In genomic region chr6:27894839-27895762, GRCh38 we compare ENCODE assay signal across 8 cellular contexts. TPM values are rescaled to one million over a fixed set of nuclear protein-coding genes. Genes with fewer than 3 reads are reported as not detected.
A peak's percentile ranks its signal among the peaks of the same experiment; 100 is the strongest.
DNase-seq lines count a peak whose midpoint lies in the region; ATAC-seq and TF ChIP-seq lines count a peak whose summit lies in the region.

No MANE protein-coding gene starts in this region.

- in situ Hi-C loops in GM23248 (cut with MboI) = loop anchor here (10.0 kb wide), 1 partner anchor 740 kb away; no protein-coding TSS in a partner anchor

- H3K4me1 ChIP-seq in GM23248 (ENCODE audit: insufficient read depth) = peaks cover 3% of the 10 kb centered on the region; the same call in 1 of the 2 replicates

- TF ChIP-seq CTCF in VCaP (conservative IDR thresholded peaks at IDR 0.05) (peak; percentile 96), kidney epithelial cell (IDR thresholded peaks at IDR 0.05; ENCODE audit: insufficient read depth, low read length, poor library complexity, severe bottlenecking) (peak; percentile 77)

- no peaks in the 10 kb centered on the region for H3K9me3 ChIP-seq in GM23248 (ENCODE audit: low read depth)

- H3K36me3 ChIP-seq in GM23248 (ENCODE audit: low read depth) = no peaks in the 10 kb centered on the region
- no peaks in the 10 kb centered on the region for H3K36me3 ChIP-seq in kidney epithelial cell (ENCODE audit: control insufficient read depth, insufficient read depth, low read length)

- 0 to 1% methylated on average over 28 of the region's 28 CpGs for WGBS in GM23248 (ENCODE audit: low coverage in 1 of 2, low lambda C conversion rate in 2 of 2, missing lambda C conversion rate in 2 of 2), 2 experiments

- H2AFZ ChIP-seq in GM23248 = peak overlapping the region; percentile 100

- H3K9me2 ChIP-seq in GM23248 (ENCODE audit: insufficient read depth) = no peaks in the 10 kb centered on the region

- DNase-seq in AML-193 (lab: John Stamatoyannopoulos, UW) = peak; percentile 89 to 94
- DNase-seq in GM23248 = peak; percentile 92
- peak; percentile 89 for DNase-seq in NCI-H2171 treated with DMSO at 0.1 percent for 48 hours (lab: John Stamatoyannopoulos, UW)
- DNase-seq in kidney epithelial cell (ENCODE audit: low read depth) = no peak
- DNase-seq in stimulated activated CD4-positive, alpha-beta T cell treated with anti-CD3 and anti-CD28 coated beads, Interleukin-12 subunit alpha, Interleukin-12 subunit beta, amount 100 ng/mL, for 4 hours = peak; percentile 31

- H3K27me3 ChIP-seq in GM23248 (replicated peaks; ENCODE audit: insufficient read depth) (no peaks in the 10 kb centered on the region), kidney epithelial cell (ENCODE audit: control insufficient read depth, insufficient read depth, low read length) (no peaks in the 10 kb centered on the region)

- H3K9ac ChIP-seq in GM23248 = peak overlapping the region; percentile 86

- H3K4me2 ChIP-seq in GM23248 (ENCODE audit: unreplicated experiment) = peak overlapping the region; percentile 85

- H3K4me3 ChIP-seq in GM23248 = peak overlapping the region; percentile 96
- H3K4me3 ChIP-seq in kidney epithelial cell (ENCODE audit: low read depth, low read length) = peak overlapping the region; percentile 61

- no peaks in the 10 kb centered on the region for H4K20me1 ChIP-seq in GM23248 (ENCODE audit: insufficient read depth)

- H3F3A ChIP-seq in GM23248 (ENCODE audit: insufficient read depth) = peaks cover 51% of the 10 kb centered on the region

- no peaks in the 10 kb centered on the region for H3K79me2 ChIP-seq in GM23248 (ENCODE audit: insufficient read depth)

- ATAC-seq in HG03159 (IDR thresholded peaks at IDR 0.05; ENCODE audit: unreplicated experiment) = no peak

- H3K27ac ChIP-seq in GM23248 (peak overlapping the region; percentile 74), VCaP (peak overlapping the region; percentile 83), cingulate gyrus (ENCODE audit: low read depth, low read length) (peak overlapping the region; percentile 91)

RNA-seq across cellular contexts. Expression of gene OR2B2, which starts 17.1 kb away (rescaled TPM):
- total RNA-seq in GM23248 (2014; rRNA removed; shearing (Covaris generic)) = not detected in 2 replicates
- polyA plus RNA-seq in GM23248 (2016; fragmentation: Nextera tagmentation; extraction: Ambion mirVana) = not detected in 2 replicates
- total RNA-seq in kidney epithelial cell = not detected in 2 replicates
